Comparison of ENCODE assay signal across 8 cellular contexts in genomic region chr4:53365486-53366300, GRCh38. TPM values are rescaled to one million over a fixed set of nuclear protein-coding genes. Genes with fewer than 3 reads are reported as not detected.
A peak's percentile ranks its signal among the peaks of the same experiment; 100 is the strongest.
DNase-seq lines count a peak whose midpoint lies in the region; ATAC-seq and TF ChIP-seq lines count a peak whose summit lies in the region.

SCFD2 (minus strand) TSS chr4:53366061.

- H3K4me3 ChIP-seq in Panc1 (ENCODE audit: low read depth in 2 of 2, low read length in 2 of 2) (peak within 1 kb of the TSS; percentile 89 to 95), muscle layer of colon (ENCODE audit: low read depth in 1 of 2, low read length in 2 of 2) (peak within 1 kb of the TSS; percentile 71 to 96)

- no peak for TF ChIP-seq CTCF in Panc1 (IDR thresholded peaks at IDR 0.05)

- ATAC-seq in GM21723 (IDR thresholded peaks at IDR 0.05; ENCODE audit: unreplicated experiment) (peak; percentile 98), Panc1 (peak; percentile 100), esophagus mucosa (peak; percentile 100)
- ATAC-seq in activated T-cell treated with anti-CD3 and anti-CD28 coated beads, Interleukin-2, amount 50 U/mL, for 4 hours = peak; percentile 97 to 99

- CTCF ChIA-PET in Panc1 (lab: Charles Lee) = no interaction called here

- TSS peak; percentile 90 for BruUV-seq in Panc1 (replicated peaks; lab: Mats Ljungman, UMichigan)

- H3K4me1 ChIP-seq in Panc1 (ENCODE audit: control insufficient read depth, insufficient read depth, low read length) (no peaks in the 10 kb centered on the region; the same call in 1 of the 2 replicates), muscle layer of colon (ENCODE audit: insufficient read depth, low read length) (peaks cover 13% of the 10 kb centered on the region)

- intact Hi-C loops in Panc1 (cut with micrococcal nuclease; ENCODE audit: unreplicated experiment) = loop anchor here (10.0 kb wide), 1 partner anchor 351 kb away; no protein-coding TSS in a partner anchor

- H3K27ac ChIP-seq in Panc1 (ENCODE audit: low read length) (peak within 1 kb of the TSS; percentile 90), muscle layer of colon (ENCODE audit: low read depth, low read length) (peak within 1 kb of the TSS; percentile 52)

- H3K4me1 Mint-ChIP-seq in activated T-cell treated with anti-CD3 and anti-CD28 coated beads, Interleukin-2, amount 50 U/mL, for 4 hours (ENCODE audit: low read depth) = peaks cover 38% of the 10 kb centered on the region

- no peaks in the 10 kb centered on the region; the same call in 1 of the 2 replicates for H3K27me3 ChIP-seq in Panc1 (ENCODE audit: control insufficient read depth, insufficient read depth, low read length)
- H3K27me3 ChIP-seq in muscle layer of colon (ENCODE audit: control insufficient read depth in 1 of 2, insufficient read depth in 2 of 2, low read length in 2 of 2) = no peaks in the 10 kb centered on the region

- DNase-seq in DMS53 (lab: John Stamatoyannopoulos, UW) = peak; percentile 96
- DNase-seq in KG1 (lab: John Stamatoyannopoulos, UW) = peak; percentile 94
- DNase-seq in Panc1 (ENCODE audit: low read depth, low spot score) = peak; percentile 80
- peak; percentile 96 for DNase-seq in activated T-cell treated with anti-CD3 and anti-CD28 coated beads, Interleukin-2, amount 50 U/mL, for 4 hours
- DNase-seq in stimulated activated CD8-positive, alpha-beta memory T cell treated with anti-CD3 and anti-CD28 coated beads, Interleukin-7, amount 100 ng/mL, for 24 hours (ENCODE audit: low read depth) = peak; percentile 98

- peak within 1 kb of the TSS; percentile 59 for H3K9ac ChIP-seq in muscle layer of colon (ENCODE audit: low read length)

- in situ Hi-C loops in Panc1 (cut with HindIII; ENCODE audit: low pct_unique_long_range_greater_than_20kb, low sequenced_read_pairs) = no loop called here

- peak within 1 kb of the TSS; percentile 98 for H3K4me3 Mint-ChIP-seq in activated T-cell treated with anti-CD3 and anti-CD28 coated beads, Interleukin-2, amount 50 U/mL, for 4 hours

- no peaks in the 10 kb centered on the region for H3K9me3 ChIP-seq in Panc1 (ENCODE audit: control insufficient read depth, insufficient read depth, low read depth, low read length)
- H3K9me3 ChIP-seq in muscle layer of colon (ENCODE audit: low read length) = no peaks in the 10 kb centered on the region

- H3K27me3 Mint-ChIP-seq in activated T-cell treated with anti-CD3 and anti-CD28 coated beads, Interleukin-2, amount 50 U/mL, for 4 hours (ENCODE audit: low read depth) = peaks cover 6% of the 10 kb centered on the region

- H3K9me3 Mint-ChIP-seq in activated T-cell treated with anti-CD3 and anti-CD28 coated beads, Interleukin-2, amount 50 U/mL, for 4 hours = no peaks in the 10 kb centered on the region

- H3K36me3 ChIP-seq in Panc1 (ENCODE audit: control insufficient read depth, insufficient read depth, low read length) (no peaks in the 10 kb centered on the region; the same call in 1 of the 2 replicates), muscle layer of colon (ENCODE audit: insufficient read depth, low read length) (no peaks in the 10 kb centered on the region)

- POLR2A ChIA-PET in Panc1 (lab: Charles Lee) = interaction anchor here (0.6 kb wide), 1 partner anchor 1364 kb away, joined by 3 read pairs; no protein-coding TSS in a partner anchor

- peaks cover 11% of the 10 kb centered on the region for H3K36me3 Mint-ChIP-seq in activated T-cell treated with anti-CD3 and anti-CD28 coated beads, Interleukin-2, amount 50 U/mL, for 4 hours (ENCODE audit: insufficient read depth)

RNA-seq across cellular contexts. Expression of gene SCFD2, which starts in this region (rescaled TPM):
- total RNA-seq in Panc1 (2021; ENCODE audit: unreplicated experiment) (7.4 TPM), esophagus mucosa (16.5 TPM)
- 5.6 TPM for polyA plus RNA-seq in Panc1 (2012; ENCODE audit: insufficient read length)
- 10 to 100 TPM; 45.0 to 48.9 (median 46.9) TPM for total RNA-seq in activated T-cell treated with anti-CD3 and anti-CD28 coated beads, Interleukin-2, amount 50 U/mL, for 4 hours

Comparison
In these comparisons a context has a peak if more than half of its experiments do, and no peak if none do; other contexts are left out.
1. Peak in every context shown above with its lines: DNase-seq, ATAC-seq, H3K4me3 ChIP-seq and H3K27ac ChIP-seq.